1 cellular context compared by ENCODE assay signal in genomic region chr14:35390577-35391387, GRCh38.
TF ChIP-seq lines count a peak whose summit lies in the region.

No MANE protein-coding gene starts in this region.

TF ChIP-seq in HEK293, 187 proteins besides CTCF, POLR2A, EP300 and RAD21 (continued from another document and continues in another):
- no peak for TF ChIP-seq ZNF23 (tag by site-specific recombination; IDR thresholded peaks at IDR 0.05; ENCODE audit: borderline replicate concordance)
- no peak for TF ChIP-seq ZNF513 (tag by site-specific recombination; IDR thresholded peaks at IDR 0.05)
- no peak for TF ChIP-seq ZBTB20 (tag by site-specific recombination; IDR thresholded peaks at IDR 0.05)
- TF ChIP-seq ZNF311 (tag by site-specific recombination; IDR thresholded peaks at IDR 0.05; ENCODE audit: borderline replicate concordance): no peak
- TF ChIP-seq ZBTB1 (tag by site-specific recombination; IDR thresholded peaks at IDR 0.05): no peak
- TF ChIP-seq KLF8 (tag by site-specific recombination; IDR thresholded peaks at IDR 0.05): peak; percentile 31; the same call in 1 of the 2 replicates
- TF ChIP-seq ZBTB44 (tag by site-specific recombination; IDR thresholded peaks at IDR 0.05): no peak
- no peak for TF ChIP-seq HOXD13 (CRISPR knock-in tag; IDR thresholded peaks at IDR 0.05; ENCODE audit: borderline replicate concordance)
- no peak for TF ChIP-seq ZNF223 (tag by site-specific recombination; IDR thresholded peaks at IDR 0.05)
- TF ChIP-seq REST (tag by site-specific recombination; IDR thresholded peaks at IDR 0.05): no peak
- no peak for TF ChIP-seq ZNF518A (tag by site-specific recombination; conservative IDR thresholded peaks at IDR 0.05; ENCODE audit: low read depth)
- TF ChIP-seq ZNF248 (tag by site-specific recombination; IDR thresholded peaks at IDR 0.05): no peak
- peak; percentile 61; the same call in 1 of the 2 replicates for TF ChIP-seq TSHZ1 (tag by site-specific recombination; IDR thresholded peaks at IDR 0.05; ENCODE audit: borderline replicate concordance)
- TF ChIP-seq PRDM6 (tag by site-specific recombination; IDR thresholded peaks at IDR 0.05): no peak
- no peak for TF ChIP-seq ZNF776 (tag by site-specific recombination; IDR thresholded peaks at IDR 0.05; ENCODE audit: borderline replicate concordance)
- peak; percentile 71; the same call in 1 of the 2 replicates for TF ChIP-seq INSM2 (tag by site-specific recombination; IDR thresholded peaks at IDR 0.05)
- TF ChIP-seq ZBTB11 (tag by site-specific recombination; conservative IDR thresholded peaks at IDR 0.05; ENCODE audit: low read depth): no peak
- no peak for TF ChIP-seq ZNF843 (tag by site-specific recombination; IDR thresholded peaks at IDR 0.05)
- TF ChIP-seq ZNF830 (tag by site-specific recombination; IDR thresholded peaks at IDR 0.05; ENCODE audit: low read depth): no peak
- TF ChIP-seq ZNF121 (tag by site-specific recombination; IDR thresholded peaks at IDR 0.05): no peak
- TF ChIP-seq ZNF658 (tag by site-specific recombination; IDR thresholded peaks at IDR 0.05): no peak
- no peak for TF ChIP-seq ELK4 (IDR thresholded peaks at IDR 0.05; ENCODE audit: borderline replicate concordance, low read depth, low read length)
- no peak for TF ChIP-seq GFI1B (tag by site-specific recombination; IDR thresholded peaks at IDR 0.05)
- no peak for TF ChIP-seq ZNF580 (tag by site-specific recombination; IDR thresholded peaks at IDR 0.05)
- TF ChIP-seq ZNF2 (tag by site-specific recombination; IDR thresholded peaks at IDR 0.05): no peak
